9 cellular contexts compared by ENCODE assay signal in genomic region chr10:84308481-84309304, GRCh38. TPM values are rescaled to one million over a fixed set of nuclear protein-coding genes. Genes with fewer than 3 reads are reported as not detected.
A peak's percentile ranks its signal among the peaks of the same experiment; 100 is the strongest.
DNase-seq lines count a peak whose midpoint lies in the region; FAIRE-seq lines count a peak whose summit lies in the region.
"Had no signal": no experiment of that assay in that cellular context is flagged by ENCODE, and none has a peak within 500 bp of the region (broad histone marks: within the 10 kb centered on the region; RNA-seq: fewer than 3 reads in every experiment).

No MANE protein-coding gene starts in this region.

- no peak overlapping the region for H3K4me2 ChIP-seq in Karpas-422 (ENCODE audit: low read depth, low read length, poor library complexity, severe bottlenecking)
- H3K4me2 ChIP-seq: A549 had no signal

- H3K9me3 ChIP-seq in Karpas-422 (ENCODE audit: low read length): no peaks in the 10 kb centered on the region
- H3K9me3 ChIP-seq: A549 had no signal

- no peak overlapping the region for H3K4me3 ChIP-seq in Karpas-422 (ENCODE audit: low read length)
- H3K4me3 ChIP-seq: A549 had no signal

- H3K27ac ChIP-seq in Karpas-422 (ENCODE audit: low read length): no peak overlapping the region
- H3K27ac ChIP-seq: A549 had no signal

- H3K36me3 ChIP-seq in Karpas-422 (ENCODE audit: insufficient read depth, low read length): no peaks in the 10 kb centered on the region

- no peaks in the 10 kb centered on the region for H3K9me2 ChIP-seq in Karpas-422 (replicated peaks; ENCODE audit: insufficient read depth, low read length)

- no peaks in the 10 kb centered on the region for H3K79me2 ChIP-seq in Karpas-422 (ENCODE audit: low read length)

- H4K20me1 ChIP-seq in Karpas-422 (ENCODE audit: insufficient read depth, low read depth, low read length): no peaks in the 10 kb centered on the region

- H2AFZ ChIP-seq in Karpas-422 (ENCODE audit: low read length): no peak overlapping the region

- no peaks in the 10 kb centered on the region for H3K27me3 ChIP-seq in Karpas-422 (ENCODE audit: low read length)

- no peak overlapping the region for H3K9ac ChIP-seq in Karpas-422 (ENCODE audit: low read length)

- FAIRE-seq in HTR-8/SVneo (lab: Jason Lieb, UNC): no peak
- FAIRE-seq: A549 had no signal

- peak; percentile 17 for DNase-seq in NCI-H1092 treated with DMSO at 0.1 percent for 48 hours (lab: John Stamatoyannopoulos, UW)
- DNase-seq in NCI-H1092 (lab: John Stamatoyannopoulos, UW): no peak
- DNase-seq in HTR-8/SVneo (ENCODE audit: insufficient read length, low spot score): peak; percentile 31
- DNase-seq in UCSD-AML1 (lab: John Stamatoyannopoulos, UW; ENCODE audit: unreplicated experiment): peak; percentile 69
- peak; percentile 66 for DNase-seq in fibroblast of gingiva (ENCODE audit: low read depth)
- DNase-seq in stimulated activated CD4-positive, alpha-beta T cell treated with anti-CD3 and anti-CD28 coated beads, Interleukin-4, amount 100 ng/mL, for 1 hour: peak; percentile 30
- DNase-seq in GM03348 (ENCODE audit: low spot score): no peak
- no peak for DNase-seq in Karpas-422

- H3K4me1 ChIP-seq in Karpas-422 (ENCODE audit: low read length): no peaks in the 10 kb centered on the region

RNA-seq across cellular contexts. Expression of gene CCSER2, which starts 19.7 kb away (rescaled TPM):
- 3.5 and 12.4 TPM in 2 replicates for total RNA-seq in Karpas-422 (2014; rRNA removed; shearing (Covaris generic); ENCODE audit: low replicate concordance)

Comparison
In these comparisons a context has a peak if more than half of its experiments do, and no peak if none do; other contexts are left out.
1. DNase-seq: peak in NCI-H1092 treated with DMSO at 0.1 percent for 48 hours (single experiment), HTR-8/SVneo (single experiment), UCSD-AML1 (single experiment), fibroblast of gingiva (single experiment) and stimulated activated CD4-positive, alpha-beta T cell treated with anti-CD3 and anti-CD28 coated beads, Interleukin-4, amount 100 ng/mL, for 1 hour (single experiment); none in NCI-H1092 (single experiment), GM03348 (single experiment) and Karpas-422 (single experiment).